8 cellular contexts compared by ENCODE assay signal in genomic region chr14:59482471-59483331, GRCh38. TPM values are rescaled to one million over a fixed set of nuclear protein-coding genes. Genes with fewer than 3 reads are reported as not detected.
DNase-seq lines count a peak whose midpoint lies in the region; ATAC-seq lines count a peak whose summit lies in the region.

No MANE protein-coding gene starts in this region.

- no peaks in the 10 kb centered on the region for H3K27me3 ChIP-seq in Karpas-422 (ENCODE audit: low read length)

- H3K4me3 Mint-ChIP-seq in immature natural killer cell, result peak overlapping the region; percentile 93 to 98 (median 98)
- peak overlapping the region; percentile 80 for H3K4me3 Mint-ChIP-seq in stimulated activated memory B cell treated with anti-CD40 and anti-IgM and Interleukin-4, amounts not matched to agents 10 μg/mL and 1 μg/mL and 100 μg/mL, for 72 hours

- no peak for ATAC-seq in stimulated activated memory B cell treated with anti-CD40 and anti-IgM and Interleukin-4, amounts not matched to agents 10 μg/mL and 1 μg/mL and 100 μg/mL, for 72 hours
- no peak for ATAC-seq in HG03469 (IDR thresholded peaks at IDR 0.05; ENCODE audit: unreplicated experiment)

- peaks cover 93% of the 10 kb centered on the region for H3K79me2 ChIP-seq in Karpas-422 (ENCODE audit: low read length)

- H3K27ac ChIP-seq in Karpas-422 (ENCODE audit: low read length), result peak overlapping the region; percentile 58

- peak overlapping the region; percentile 80 for H3K4me3 ChIP-seq in Karpas-422 (ENCODE audit: low read length)

- H3K9me3 ChIP-seq in Karpas-422 (ENCODE audit: low read length), result no peaks in the 10 kb centered on the region

- H3K4me2 ChIP-seq in Karpas-422 (ENCODE audit: low read depth, low read length, poor library complexity, severe bottlenecking), result peak overlapping the region; percentile 88

- H3K9ac ChIP-seq in Karpas-422 (ENCODE audit: low read length), result peak overlapping the region; percentile 95

- H3K9me2 ChIP-seq in Karpas-422 (replicated peaks; ENCODE audit: insufficient read depth, low read length), result no peaks in the 10 kb centered on the region

- H3K9me3 Mint-ChIP-seq in immature natural killer cell, result no peaks in the 10 kb centered on the region
- H3K9me3 Mint-ChIP-seq in stimulated activated memory B cell treated with anti-CD40 and anti-IgM and Interleukin-4, amounts not matched to agents 10 μg/mL and 1 μg/mL and 100 μg/mL, for 72 hours, result no peaks in the 10 kb centered on the region

- peaks cover 21% of the 10 kb centered on the region for H3K36me3 ChIP-seq in Karpas-422 (ENCODE audit: insufficient read depth, low read length)

- no peak overlapping the region for H2AFZ ChIP-seq in Karpas-422 (ENCODE audit: low read length)

- peaks cover 51% of the 10 kb centered on the region for H3K4me1 ChIP-seq in Karpas-422 (ENCODE audit: low read length)

- peak overlapping the region; percentile 7 to 97 (median 76) for H3K27ac Mint-ChIP-seq in immature natural killer cell
- H3K27ac Mint-ChIP-seq in stimulated activated memory B cell treated with anti-CD40 and anti-IgM and Interleukin-4, amounts not matched to agents 10 μg/mL and 1 μg/mL and 100 μg/mL, for 72 hours, result peak overlapping the region; percentile 87

- in situ Hi-C loops in KBM-7 (cut with MboI; ENCODE audit: low pct_unique_long_range_greater_than_20kb, low sequenced_read_pairs), result no loop called here

- DNase-seq in Daoy (ENCODE audit: low read depth) (peak; percentile 95), Karpas-422 (peak; percentile 64), amniotic stem cell (lab: John Stamatoyannopoulos, UW) (peak; percentile 81), immature natural killer cell (no peak), KBM-7 (no peak), SKM-1 (lab: John Stamatoyannopoulos, UW; ENCODE audit: unreplicated experiment) (no peak)

- H3K27me3 Mint-ChIP-seq in immature natural killer cell (ENCODE audit: low read depth in 3 of 3), result peaks cover 1 to 14% (median 11%) of the 10 kb centered on the region in 3 donors
- H3K27me3 Mint-ChIP-seq in stimulated activated memory B cell treated with anti-CD40 and anti-IgM and Interleukin-4, amounts not matched to agents 10 μg/mL and 1 μg/mL and 100 μg/mL, for 72 hours, result no peaks in the 10 kb centered on the region

- peaks cover 55 to 66% of the 10 kb centered on the region in 2 donors for H3K4me1 Mint-ChIP-seq in immature natural killer cell
- H3K4me1 Mint-ChIP-seq in stimulated activated memory B cell treated with anti-CD40 and anti-IgM and Interleukin-4, amounts not matched to agents 10 μg/mL and 1 μg/mL and 100 μg/mL, for 72 hours, result peaks cover 48% of the 10 kb centered on the region

- peaks cover 0 to 4% (median 0%) of the 10 kb centered on the region in 3 donors for H3K36me3 Mint-ChIP-seq in immature natural killer cell
- no peaks in the 10 kb centered on the region for H3K36me3 Mint-ChIP-seq in stimulated activated memory B cell treated with anti-CD40 and anti-IgM and Interleukin-4, amounts not matched to agents 10 μg/mL and 1 μg/mL and 100 μg/mL, for 72 hours

- H4K20me1 ChIP-seq in Karpas-422 (ENCODE audit: insufficient read depth, low read depth, low read length), result peaks cover 5% of the 10 kb centered on the region; the same call in 1 of the 2 replicates

RNA-seq across cellular contexts. Expression of gene L3HYPDH, which starts 1.5 kb away (rescaled TPM):
- total RNA-seq in Daoy (2014; rRNA removed; shearing (Covaris generic)), result 75.7 and 90.7 TPM in 2 replicates
- total RNA-seq in Karpas-422 (2014; rRNA removed; shearing (Covaris generic); ENCODE audit: low replicate concordance), result 60.5 and 116 TPM in 2 replicates
- 1 to 10 TPM; 1.1 to 5.1 (median 3.6) TPM for polyA plus RNA-seq in immature natural killer cell

RNA-seq across cellular contexts. Expression of gene JKAMP, which starts 1.6 kb away (rescaled TPM):
- 168 and 191 TPM in 2 replicates for total RNA-seq in Daoy (2014; rRNA removed; shearing (Covaris generic))
- 45.2 and 149 TPM in 2 replicates for total RNA-seq in Karpas-422 (2014; rRNA removed; shearing (Covaris generic); ENCODE audit: low replicate concordance)
- 100 to 1,000 TPM in 1 of 3 donors, 10 to 100 TPM in 2; 58.0 to 109 (median 69.9) TPM for polyA plus RNA-seq in immature natural killer cell

RNA-seq across cellular contexts. Expression of gene GPR135, which starts 17.5 kb away (rescaled TPM):
- 1.8 and 4.1 TPM in 2 replicates for total RNA-seq in Daoy (2014; rRNA removed; shearing (Covaris generic))
- 6.7 and 13.1 TPM in 2 replicates for total RNA-seq in Karpas-422 (2014; rRNA removed; shearing (Covaris generic); ENCODE audit: low replicate concordance)
- polyA plus RNA-seq in immature natural killer cell, result under 1 TPM; 0.06 to 0.58 (median 0.25) TPM

Comparison
In these comparisons a context has a peak if more than half of its experiments do, and no peak if none do; other contexts are left out.
1. DNase-seq: peak in Daoy (single experiment), Karpas-422 (single experiment) and amniotic stem cell (single experiment); none in immature natural killer cell (0 of 3), KBM-7 (single experiment) and SKM-1 (single experiment).